In the genomic region with DNA sequence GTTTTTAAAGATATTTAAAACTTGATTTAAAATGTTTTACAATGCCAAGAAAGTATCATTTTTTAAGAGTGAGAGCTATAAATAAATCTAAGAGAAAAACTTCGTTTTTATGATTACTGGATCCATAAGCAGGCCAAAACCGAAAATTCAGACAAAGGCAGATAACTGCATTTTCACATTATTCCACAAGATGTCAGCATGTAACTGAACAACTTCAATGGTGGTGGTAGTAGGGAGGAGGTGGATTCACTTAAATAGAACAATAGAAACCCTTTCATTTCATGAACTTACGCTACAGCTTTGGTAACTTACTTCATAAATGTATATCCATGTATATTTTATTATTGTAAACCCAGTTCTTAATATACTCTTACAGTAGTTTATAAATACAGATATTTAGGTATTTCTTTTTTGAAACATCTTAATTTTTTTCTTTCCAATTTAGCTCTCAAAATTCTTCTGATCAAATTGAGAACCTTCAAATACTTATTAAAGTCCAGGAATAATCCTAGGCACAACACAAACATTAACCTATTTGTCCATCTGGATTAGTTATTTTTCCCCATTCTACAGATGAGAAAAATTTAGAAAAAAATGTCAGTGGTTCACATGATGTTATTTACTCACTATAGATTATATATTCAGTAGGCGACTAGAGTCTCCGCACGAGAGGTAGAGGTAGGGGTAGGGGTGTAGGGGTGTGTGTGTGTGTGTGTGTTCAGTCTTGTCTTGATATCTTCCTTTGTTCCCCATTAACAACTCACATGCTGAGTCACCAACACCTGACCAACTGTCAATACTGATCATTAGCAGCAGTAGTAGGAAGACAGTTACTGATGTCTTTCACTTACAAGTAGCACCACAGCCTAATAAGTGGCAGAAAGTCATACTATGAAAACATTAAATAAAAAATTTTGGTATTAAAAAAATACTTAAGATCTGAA, we compare ENCODE assay signal across 8 cellular contexts.
DNase-seq lines count a peak whose midpoint lies in the region; ATAC-seq and TF ChIP-seq lines count a peak whose summit lies in the region.

No MANE protein-coding gene starts in this region.

- H3K27ac ChIP-seq in DND-41 (ENCODE audit: low read length) (no peak overlapping the region), HL-60 (replicated peaks) (no peak overlapping the region)

- peaks cover 7% of the 10 kb centered on the region for H3K4me1 Mint-ChIP-seq in brain
- H3K4me1 Mint-ChIP-seq in stimulated activated naive B cell treated with anti-CD40 and anti-IgM and Interleukin-4, amounts not matched to agents 10 μg/mL and 1 μg/mL and 100 μg/mL, for 72 hours = peaks cover 0 to 2% of the 10 kb centered on the region in 2 donors

- peak; percentile 90 for ATAC-seq in DND-41 (ENCODE audit: insufficient read depth, low read depth)
- ATAC-seq in stimulated activated naive B cell treated with anti-CD40 and anti-IgM and Interleukin-4, amounts not matched to agents 10 μg/mL and 1 μg/mL and 100 μg/mL, for 72 hours (replicated peaks) = peak; percentile 75 to 77

- H3K4me3 ChIP-seq in DND-41 (ENCODE audit: low read depth in 1 of 2, low read length in 2 of 2) = no peak overlapping the region
- H3K4me3 ChIP-seq in HL-60 (replicated peaks; ENCODE audit: insufficient read depth, low read length) = no peak overlapping the region

- H3K27ac Mint-ChIP-seq in brain = peak overlapping the region in 4 of 5 experiments; percentile 40 to 74 (median 63)
- H3K27ac Mint-ChIP-seq in stimulated activated naive B cell treated with anti-CD40 and anti-IgM and Interleukin-4, amounts not matched to agents 10 μg/mL and 1 μg/mL and 100 μg/mL, for 72 hours = no peak overlapping the region

- H3K36me3 ChIP-seq in DND-41 (ENCODE audit: insufficient read depth, low read length) = no peaks in the 10 kb centered on the region

- no peaks in the 10 kb centered on the region for H3K27me3 Mint-ChIP-seq in brain
- H3K27me3 Mint-ChIP-seq in stimulated activated naive B cell treated with anti-CD40 and anti-IgM and Interleukin-4, amounts not matched to agents 10 μg/mL and 1 μg/mL and 100 μg/mL, for 72 hours = no peaks in the 10 kb centered on the region

- H3K9ac ChIP-seq in DND-41 (ENCODE audit: low read depth, low read length) = no peak overlapping the region

- no peak overlapping the region for H2AFZ ChIP-seq in DND-41 (ENCODE audit: low read depth, low read length)

- no peaks in the 10 kb centered on the region for H3K9me3 ChIP-seq in DND-41 (ENCODE audit: insufficient read depth, low read length, severe bottlenecking)

- no peaks in the 10 kb centered on the region for H3K36me3 Mint-ChIP-seq in brain
- no peaks in the 10 kb centered on the region for H3K36me3 Mint-ChIP-seq in stimulated activated naive B cell treated with anti-CD40 and anti-IgM and Interleukin-4, amounts not matched to agents 10 μg/mL and 1 μg/mL and 100 μg/mL, for 72 hours

- TF ChIP-seq CTCF in DND-41 (IDR thresholded peaks at IDR 0.05; ENCODE audit: borderline replicate concordance, extremely low read depth, low read length, poor library complexity, severe bottlenecking) (peak; percentile 96), GM20000 (IDR thresholded peaks at IDR 0.05; ENCODE audit: extremely low read depth, missing control alignments) (peak; percentile 25), HL-60 (IDR thresholded peaks at IDR 0.05; ENCODE audit: insufficient read depth, low read length) (peak; percentile 76), brain (conservative IDR thresholded peaks at IDR 0.05) (peak; percentile 89 to 95)

- H3K4me2 ChIP-seq in DND-41 (ENCODE audit: insufficient read depth, low read length) = no peak overlapping the region

- H3K9me3 Mint-ChIP-seq in brain = no peaks in the 10 kb centered on the region
- no peaks in the 10 kb centered on the region for H3K9me3 Mint-ChIP-seq in stimulated activated naive B cell treated with anti-CD40 and anti-IgM and Interleukin-4, amounts not matched to agents 10 μg/mL and 1 μg/mL and 100 μg/mL, for 72 hours

- no peaks in the 10 kb centered on the region for H3K79me2 ChIP-seq in DND-41 (ENCODE audit: insufficient read depth, low read length)

- peak; percentile 32 for DNase-seq in DND-41
- peak; percentile 58 for DNase-seq in GM20000 (ENCODE audit: low spot score)
- DNase-seq in HL-60 (ENCODE audit: low read depth in 1 of 2, low spot score in 1 of 2) = peak in 1 of 2 experiments; percentile 22
- peak; percentile 35 for DNase-seq in NCI-H82 treated with DMSO at 0.1 percent for 48 hours (lab: John Stamatoyannopoulos, UW; ENCODE audit: unreplicated experiment)
- DNase-seq in iPS-NIHi7 (ENCODE audit: extremely low spot score) = peak; percentile 59
- DNase-seq in stimulated activated naive B cell treated with anti-CD40 and anti-IgM and Interleukin-4, amounts not matched to agents 10 μg/mL and 1 μg/mL and 100 μg/mL, for 72 hours = peak; percentile 14
- no peak for DNase-seq in HK-2 (ENCODE audit: unreplicated experiment)

- H3K27me3 ChIP-seq in DND-41 (ENCODE audit: insufficient read depth, low read length, poor library complexity) = no peaks in the 10 kb centered on the region
- no peaks in the 10 kb centered on the region for H3K27me3 ChIP-seq in HL-60 (ENCODE audit: insufficient read depth, poor library complexity, severe bottlenecking)

- peaks cover 8% of the 10 kb centered on the region for H3K4me1 ChIP-seq in DND-41 (ENCODE audit: insufficient read depth, low read length)

- H4K20me1 ChIP-seq in DND-41 (ENCODE audit: insufficient read depth, low read length) = no peaks in the 10 kb centered on the region

- H3K4me3 Mint-ChIP-seq in brain = peak overlapping the region in 1 of 5 experiments; percentile 55
- H3K4me3 Mint-ChIP-seq in stimulated activated naive B cell treated with anti-CD40 and anti-IgM and Interleukin-4, amounts not matched to agents 10 μg/mL and 1 μg/mL and 100 μg/mL, for 72 hours = no peak overlapping the region

Comparison
In these comparisons a context has a peak if more than half of its experiments do, and no peak if none do; other contexts are left out.
1. CTCF ChIP-seq: peak in every context shown above with its lines; median percentile 96 in DND-41; 92 in brain; 76 in HL-60; 25 in GM20000.